12 cellular contexts compared by ENCODE assay signal in genomic region chr7:2109251-2109935, GRCh38.
A peak's percentile ranks its signal among the peaks of the same experiment; 100 is the strongest.
DNase-seq lines count a peak whose midpoint lies in the region; ATAC-seq and TF ChIP-seq lines count a peak whose summit lies in the region.
"Had no signal": no experiment of that assay in that cellular context is flagged by ENCODE, and none has a peak within 500 bp of the region (broad histone marks: within the 10 kb centered on the region; RNA-seq: fewer than 3 reads in every experiment).

No MANE protein-coding gene starts in this region.

- no peak overlapping the region for H3K23ac ChIP-seq in mesendoderm (ENCODE audit: low read length)

- no peaks in the 10 kb centered on the region for H3K79me2 ChIP-seq in OCI-LY1 (ENCODE audit: insufficient read depth, low read length)
- H3K79me2 ChIP-seq in mesendoderm (ENCODE audit: control insufficient read depth, insufficient read depth, low read length): no peaks in the 10 kb centered on the region

- H3F3A ChIP-seq in OCI-LY1 (ENCODE audit: insufficient read depth, low read length): no peaks in the 10 kb centered on the region

- H3K27ac ChIP-seq in OCI-LY1 (ENCODE audit: low read depth, low read length, poor library complexity, severe bottlenecking) (peak overlapping the region; percentile 94), dorsolateral prefrontal cortex (peak overlapping the region; percentile 82 to 100 (median 98)), mesendoderm (ENCODE audit: low read depth, low read length) (no peak overlapping the region)
- H3K27ac ChIP-seq: 22Rv1 had no signal

- H3K18ac ChIP-seq in mesendoderm (ENCODE audit: low read length): no peak overlapping the region

- no peak overlapping the region for H4K8ac ChIP-seq in mesendoderm (ENCODE audit: low read depth, low read length)

- H3K9me3 ChIP-seq in OCI-LY1 (ENCODE audit: low read length): no peaks in the 10 kb centered on the region
- H3K9me3 ChIP-seq: gastrocnemius medialis had no signal

- no peak overlapping the region for H3K4ac ChIP-seq in mesendoderm (ENCODE audit: low read depth, low read length)

- H3K4me2 ChIP-seq in OCI-LY1 (ENCODE audit: low read length): peak overlapping the region; percentile 86
- no peak overlapping the region for H3K4me2 ChIP-seq in mesendoderm (ENCODE audit: low read length)

- no peak for ATAC-seq in HG03520 (IDR thresholded peaks at IDR 0.05; ENCODE audit: unreplicated experiment)

- H2BK15ac ChIP-seq in mesendoderm (replicated peaks; ENCODE audit: low read depth): no peak overlapping the region

- no peaks in the 10 kb centered on the region for H3K9me2 ChIP-seq in OCI-LY1 (ENCODE audit: low read depth, low read length)

- no peak overlapping the region for H2BK120ac ChIP-seq in mesendoderm (ENCODE audit: low read depth, low read length)

- H3K9ac ChIP-seq in OCI-LY1 (ENCODE audit: low read length) (peak overlapping the region; percentile 78), mesendoderm (ENCODE audit: low read length) (no peak overlapping the region)

- H2BK5ac ChIP-seq in mesendoderm (ENCODE audit: low read length): no peak overlapping the region

- TF ChIP-seq CTCF in OCI-LY1 (IDR thresholded peaks at IDR 0.05; ENCODE audit: low read length) (no peak), dorsolateral prefrontal cortex (IDR thresholded peaks at IDR 0.05 in 54 of 56, conservative IDR thresholded peaks at IDR 0.05 in 2 of 56; ENCODE audit: low read depth in 1 of 56, partially characterized antibody in 56 of 56) (peak in 1 of 56 donors; percentile 2)

- H3K79me1 ChIP-seq in mesendoderm (ENCODE audit: low read length): peaks cover 2% of the 10 kb centered on the region

- no peak overlapping the region for H3K56ac ChIP-seq in mesendoderm (ENCODE audit: low read length)

- peak; percentile 53 for DNase-seq in DMS 273 (lab: John Stamatoyannopoulos, UW; ENCODE audit: unreplicated experiment)
- DNase-seq in DMS 273 treated with DMSO at 0.1 percent for 48 hours (lab: John Stamatoyannopoulos, UW): no peak
- DNase-seq in dorsolateral prefrontal cortex: no peak
- DNase-seq in pons (ENCODE audit: low spot score): peak; percentile 14
- DNase-seq in mesendoderm: no peak
- no peak for DNase-seq in iPS-NIHi7 (ENCODE audit: extremely low spot score)
- DNase-seq: NCI-H446 treated with DMSO at 0.1 percent for 48 hours, SHP77 treated with DMSO at 0.1 percent for 48 hours had no signal

- intact Hi-C loops in dorsolateral prefrontal cortex (cut with DNase I): loop anchor here (5.0 to 10.0 kb wide), 3 partner anchors 45 to 192 kb away; no protein-coding TSS in a partner anchor

- H3K36me3 ChIP-seq in OCI-LY1 (ENCODE audit: insufficient read depth, low read length) (peaks cover 10% of the 10 kb centered on the region; the same call in 1 of the 2 replicates), mesendoderm (ENCODE audit: control insufficient read depth, insufficient read depth, low read length) (no peaks in the 10 kb centered on the region)
- H3K36me3 ChIP-seq: gastrocnemius medialis had no signal

- H2AK5ac ChIP-seq in mesendoderm (ENCODE audit: low read length): no peak overlapping the region

- H3K4me1 ChIP-seq in OCI-LY1 (ENCODE audit: insufficient read depth, low read length, severe bottlenecking) (peaks cover 86% of the 10 kb centered on the region), mesendoderm (ENCODE audit: control insufficient read depth, low read depth, low read length) (no peaks in the 10 kb centered on the region)

- no peaks in the 10 kb centered on the region for H4K20me1 ChIP-seq in OCI-LY1 (ENCODE audit: insufficient read depth, low read length)

- H3K4me3 ChIP-seq in OCI-LY1 (ENCODE audit: low read depth, low read length, poor library complexity, severe bottlenecking) (peak overlapping the region; percentile 60), dorsolateral prefrontal cortex (peak overlapping the region in 9 of 59 donors; percentile 7 to 41 (median 26)), mesendoderm (ENCODE audit: low read length) (no peak overlapping the region)
- H3K4me3 ChIP-seq: gastrocnemius medialis had no signal

- H2AFZ ChIP-seq in OCI-LY1 (ENCODE audit: low read length): no peak overlapping the region

- H3K27me3 ChIP-seq in OCI-LY1 (ENCODE audit: insufficient read depth, low read length) (no peaks in the 10 kb centered on the region), dorsolateral prefrontal cortex (no peaks in the 10 kb centered on the region), mesendoderm (ENCODE audit: insufficient read depth, low read length, poor library complexity) (no peaks in the 10 kb centered on the region)
- H3K27me3 ChIP-seq: gastrocnemius medialis had no signal

- WGBS in mesendoderm (ENCODE audit: extremely low coverage, insufficient coverage, low lambda C conversion rate): no CpG with 5 or more reads among the region's 21 CpGs

- H4K5ac ChIP-seq in mesendoderm (ENCODE audit: low read length): no peak overlapping the region

Comparison
In these comparisons a context has a peak if more than half of its experiments do, and no peak if none do; other contexts are left out.
1. DNase-seq: peak in DMS 273 (single experiment) and pons (single experiment); none in DMS 273 treated with DMSO at 0.1 percent for 48 hours (single experiment), dorsolateral prefrontal cortex (0 of 10), mesendoderm (single experiment) and iPS-NIHi7 (single experiment).